1 cellular context compared by ENCODE assay signal in genomic region chr6:138086573-138087196, GRCh38.
TF ChIP-seq lines count a peak whose summit lies in the region.

No MANE protein-coding gene starts in this region.

TF ChIP-seq in SK-N-SH treated with all-trans-retinoic acid at 6 μM for 48 hours, 23 proteins besides CTCF, POLR2A, EP300 and RAD21 (continued from another document):
- TF ChIP-seq PATZ1 (CRISPR knock-in tag; IDR thresholded peaks at IDR 0.05; ENCODE audit: borderline replicate concordance): no peak
- TF ChIP-seq ZNF8 (CRISPR knock-in tag; IDR thresholded peaks at IDR 0.05): no peak
- TF ChIP-seq RARB (CRISPR knock-in tag; IDR thresholded peaks at IDR 0.05): no peak
- TF ChIP-seq ZNF70 (CRISPR knock-in tag; IDR thresholded peaks at IDR 0.05): no peak
- no peak for TF ChIP-seq CREB5 (CRISPR knock-in tag; IDR thresholded peaks at IDR 0.05; ENCODE audit: low read depth)
- no peak for TF ChIP-seq GLIS3 (CRISPR knock-in tag; IDR thresholded peaks at IDR 0.05)
- TF ChIP-seq ZNF565 (CRISPR knock-in tag; conservative IDR thresholded peaks at IDR 0.05; ENCODE audit: low read depth): no peak
